ENCODE assay signal across 7 cellular contexts in the genomic region with DNA sequence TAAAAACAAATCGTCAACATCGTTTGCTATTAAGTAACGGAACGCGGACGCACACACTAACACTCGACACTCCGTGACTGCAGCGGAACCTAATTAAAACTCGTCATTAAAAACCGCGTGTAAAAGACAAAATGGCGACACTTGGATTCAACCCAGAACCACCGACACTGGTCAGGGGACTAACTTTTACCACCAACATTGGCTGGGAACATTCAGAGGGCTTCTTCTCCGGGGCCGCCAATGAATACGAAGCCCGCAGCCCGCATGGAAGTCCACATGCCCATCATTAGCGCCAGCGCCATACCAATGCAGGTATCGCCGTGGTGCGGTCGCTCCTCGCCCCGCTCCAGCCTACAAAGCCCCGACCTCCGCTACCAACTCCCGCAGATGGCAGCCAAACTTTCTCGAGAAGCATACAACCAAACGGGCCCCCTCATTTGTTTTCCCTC. TPM values are rescaled to one million over a fixed set of nuclear protein-coding genes. Genes with fewer than 3 reads are reported as not detected.
DNase-seq lines count a peak whose midpoint lies in the region; ATAC-seq, FAIRE-seq and TF ChIP-seq lines count a peak whose summit lies in the region.

No MANE protein-coding gene starts in this region.

- H3K9me2 ChIP-seq in SU-DHL-6 (replicated peaks; ENCODE audit: insufficient read depth, low read length) = no peaks in the 10 kb centered on the region

- peak overlapping the region; percentile 94 for H3K27ac Mint-ChIP-seq in MCF 10A (ENCODE audit: low read depth, unreplicated experiment)

- no peak overlapping the region for H2AFZ ChIP-seq in SU-DHL-6 (ENCODE audit: low read depth, low read length, severe bottlenecking)

- CTCF ChIA-PET in MCF 10A (lab: Yijun Ruan, JAX) = interaction anchor here (0.6 to 1.2 kb wide), 3 partner anchors 29 to 710 kb away, joined by 3 read pairs; no protein-coding TSS in a partner anchor

- peak; percentile 33 for ATAC-seq in GM18909 (IDR thresholded peaks at IDR 0.05; ENCODE audit: poor library complexity, unreplicated experiment)
- peak; percentile 8 for ATAC-seq in HG03095 (IDR thresholded peaks at IDR 0.05; ENCODE audit: unreplicated experiment)
- ATAC-seq in HG02973 (IDR thresholded peaks at IDR 0.05; ENCODE audit: unreplicated experiment) = no peak

- H3K9ac ChIP-seq in SU-DHL-6 (ENCODE audit: low read length) = peak overlapping the region; percentile 96
- peak overlapping the region; percentile 90 to 97 for H3K9ac ChIP-seq in kidney (ENCODE audit: low read length in 2 of 2)

- H3K36me3 Mint-ChIP-seq in MCF 10A (ENCODE audit: insufficient read depth, unreplicated experiment) = peaks cover 43% of the 10 kb centered on the region

- POLR2A ChIA-PET in MCF 10A (lab: Yijun Ruan, JAX) = interaction anchor here (0.6 to 2.6 kb wide), 19 partner anchors 9 to 906 kb away, joined by 3 to 39 read pairs (median 5); partner anchors contain the start of gene MMGT1

- H3K9me3 Mint-ChIP-seq in MCF 10A (ENCODE audit: unreplicated experiment) = no peaks in the 10 kb centered on the region

- BruUV-seq in MCF 10A (replicated peaks; lab: Mats Ljungman, UMichigan) = TSS peak; percentile 72

- H3K9me3 ChIP-seq in SU-DHL-6 (ENCODE audit: insufficient read depth, low read length) (no peaks in the 10 kb centered on the region), kidney (ENCODE audit: control insufficient read depth in 1 of 2, low read length in 2 of 2) (no peaks in the 10 kb centered on the region)

- H3K27me3 Mint-ChIP-seq in MCF 10A (ENCODE audit: insufficient read depth, unreplicated experiment) = no peaks in the 10 kb centered on the region

- intact Hi-C loops in MCF 10A (cut with micrococcal nuclease) (loop anchor here (1.0 kb wide), 2 partner anchors 29 to 45 kb away; no protein-coding TSS in a partner anchor), kidney (cut with DNase I) (no loop called here)

- no peaks in the 10 kb centered on the region for H3K4me1 Mint-ChIP-seq in MCF 10A (ENCODE audit: insufficient read depth, unreplicated experiment)

- H3K4me3 ChIP-seq in SU-DHL-6 (ENCODE audit: insufficient read depth, low read length, poor library complexity, severe bottlenecking) (peak overlapping the region; percentile 98), kidney (ENCODE audit: low read length in 2 of 2) (peak overlapping the region; percentile 90 to 96)

- no peaks in the 10 kb centered on the region for H3K4me1 ChIP-seq in kidney (ENCODE audit: control insufficient read depth in 1 of 2, insufficient read depth in 1 of 2, low read depth in 1 of 2, low read length in 2 of 2)

- H3F3A ChIP-seq in SU-DHL-6 (ENCODE audit: insufficient read depth) = peaks cover 5% of the 10 kb centered on the region; the same call in 1 of the 2 replicates

- DNase-seq in MCF 10A (ENCODE audit: unreplicated experiment) (no peak), kidney (peak; percentile 78)
- DNase-seq in stimulated activated CD8-positive, alpha-beta memory T cell treated with anti-CD3 and anti-CD28 coated beads, Interleukin-12 subunit alpha, Interleukin-12 subunit beta, amount 100 ng/mL, for 4 hours (ENCODE audit: low read depth) = peak; percentile 15

- H3K27ac ChIP-seq in SU-DHL-6 (ENCODE audit: low read depth, low read length) = peak overlapping the region; percentile 84
- H3K27ac ChIP-seq in kidney (ENCODE audit: low read depth in 2 of 2, low read length in 2 of 2) = peak overlapping the region; percentile 91 to 96

- no peaks in the 10 kb centered on the region for H3K27me3 ChIP-seq in SU-DHL-6 (ENCODE audit: low read length)

- no peak for FAIRE-seq in kidney (lab: Jason Lieb, UNC)

- H3K79me2 ChIP-seq in SU-DHL-6 (ENCODE audit: insufficient read depth, low read length) = peaks cover 35% of the 10 kb centered on the region

- no peak for TF ChIP-seq CTCF in SU-DHL-6 (IDR thresholded peaks at IDR 0.05; ENCODE audit: insufficient read depth, low read length, poor library complexity, severe bottlenecking)
- no peak for TF ChIP-seq CTCF in MCF 10A (IDR thresholded peaks at IDR 0.05; ENCODE audit: unreplicated experiment)
- no peak for TF ChIP-seq CTCF in kidney (IDR thresholded peaks at IDR 0.05; ENCODE audit: borderline replicate concordance, extremely low read depth, insufficient read depth)

- H3K4me2 ChIP-seq in SU-DHL-6 (ENCODE audit: low read depth, low read length, poor library complexity, severe bottlenecking) = peak overlapping the region; percentile 73

- H3K4me3 Mint-ChIP-seq in MCF 10A (ENCODE audit: unreplicated experiment) = peak overlapping the region; percentile 82

- peaks cover 5% of the 10 kb centered on the region for H4K20me1 ChIP-seq in SU-DHL-6 (ENCODE audit: low read depth, low read length)

- peaks cover 14% of the 10 kb centered on the region for H3K36me3 ChIP-seq in SU-DHL-6 (ENCODE audit: low read length)
- peaks cover 0 to 12% of the 10 kb centered on the region in 2 donors for H3K36me3 ChIP-seq in kidney (ENCODE audit: control insufficient read depth in 1 of 2, insufficient read depth in 2 of 2, low read length in 2 of 2)

RNA-seq across cellular contexts. Expression of gene RBMX, which starts 0.5 kb away (rescaled TPM):
- total RNA-seq in MCF 10A (2022) (271 and 333 TPM in 2 replicates), kidney (143 TPM)
- 95.0 TPM for polyA plus RNA-seq in kidney (ENCODE audit: insufficient read depth, low read depth, low replicate concordance)
